In genomic region chr11:59644528-59644927, GRCh38 we compare ENCODE assay signal across 1 cellular context.
TF ChIP-seq lines count a peak whose summit lies in the region.

No MANE protein-coding gene starts in this region.

TF ChIP-seq in HepG2, 621 proteins besides CTCF, POLR2A, EP300 and RAD21:
- TF ChIP-seq ZNF335 (CRISPR knock-in tag; IDR thresholded peaks at IDR 0.05) (no peak), ZNF891 (CRISPR knock-in tag; IDR thresholded peaks at IDR 0.05) (no peak), NR0B2 (CRISPR knock-in tag; IDR thresholded peaks at IDR 0.05) (no peak), MIXL1 (CRISPR knock-in tag; IDR thresholded peaks at IDR 0.05) (no peak), NFRKB (IDR thresholded peaks at IDR 0.05) (no peak), ASH2L (IDR thresholded peaks at IDR 0.05; ENCODE audit: insufficient read length, low read depth, low read length) (no peak), ARHGAP35 (CRISPR knock-in tag; IDR thresholded peaks at IDR 0.05; ENCODE audit: borderline replicate concordance) (no peak), SMAD9 (CRISPR knock-in tag; IDR thresholded peaks at IDR 0.05) (no peak), ZNF747 (CRISPR knock-in tag; IDR thresholded peaks at IDR 0.05; ENCODE audit: borderline replicate concordance) (no peak)
TF ChIP-seq in HepG2: peak in this region for 0.
